In genomic region chr3:64297563-64297962, GRCh38 we compare ENCODE assay signal across 28 cellular contexts.
"Had no signal": no experiment of that assay in that cellular context is flagged by ENCODE, and none has a peak within 500 bp of the region (broad histone marks: within the 10 kb centered on the region; RNA-seq: fewer than 3 reads in every experiment).

No MANE protein-coding gene starts in this region.

- H3K9me3 ChIP-seq: colonic mucosa, gastrocnemius medialis had no signal

- H3K4me1 ChIP-seq: colonic mucosa, gastrocnemius medialis, heart right ventricle had no signal

- FAIRE-seq: colon, endometrium, endothelial cell of umbilical vein, frontal cortex had no signal

- H3K36me3 ChIP-seq: colonic mucosa, esophagus muscularis mucosa, esophagus squamous epithelium, gastrocnemius medialis, gastroesophageal sphincter, heart left ventricle, heart right ventricle had no signal

- H3K27ac ChIP-seq: colonic mucosa, coronary artery, epithelial cell of prostate, esophagus muscularis mucosa, esophagus squamous epithelium, foreskin keratinocyte, gastrocnemius medialis, gastroesophageal sphincter, heart left ventricle, heart right ventricle had no signal

- H3K27me3 ChIP-seq: colonic mucosa, dorsolateral prefrontal cortex, esophagus muscularis mucosa, esophagus squamous epithelium, foreskin keratinocyte, gastrocnemius medialis, gastroesophageal sphincter, heart left ventricle, heart right ventricle had no signal

- ATAC-seq: effector memory CD8-positive, alpha-beta T cell; esophagus mucosa; foreskin keratinocyte; gastrocnemius medialis; gastroesophageal sphincter; heart left ventricle; heart right ventricle had no signal

- H3K4me3 ChIP-seq: colonic mucosa, coronary artery, dorsolateral prefrontal cortex, esophagus muscularis mucosa, esophagus squamous epithelium, gastrocnemius medialis, gastroesophageal sphincter, heart left ventricle, heart right ventricle had no signal

- DNase-seq: colonic mucosa; cortex of kidney; dermis blood vessel endothelial cell; dorsolateral prefrontal cortex; effector CD4-positive, alpha-beta T cell; effector CD8-positive, alpha-beta T cell; effector memory CD4-positive, alpha-beta T cell; effector memory CD8-positive, alpha-beta T cell; endodermal cell; erythroblast; esophagus squamous epithelium; foreskin fibroblast; foreskin keratinocyte; foreskin melanocyte; gastrocnemius medialis; glutamatergic neuron; head of caudate nucleus; heart left ventricle; heart right ventricle had no signal
